ENCODE assay signal across 8 cellular contexts in the genomic region with DNA sequence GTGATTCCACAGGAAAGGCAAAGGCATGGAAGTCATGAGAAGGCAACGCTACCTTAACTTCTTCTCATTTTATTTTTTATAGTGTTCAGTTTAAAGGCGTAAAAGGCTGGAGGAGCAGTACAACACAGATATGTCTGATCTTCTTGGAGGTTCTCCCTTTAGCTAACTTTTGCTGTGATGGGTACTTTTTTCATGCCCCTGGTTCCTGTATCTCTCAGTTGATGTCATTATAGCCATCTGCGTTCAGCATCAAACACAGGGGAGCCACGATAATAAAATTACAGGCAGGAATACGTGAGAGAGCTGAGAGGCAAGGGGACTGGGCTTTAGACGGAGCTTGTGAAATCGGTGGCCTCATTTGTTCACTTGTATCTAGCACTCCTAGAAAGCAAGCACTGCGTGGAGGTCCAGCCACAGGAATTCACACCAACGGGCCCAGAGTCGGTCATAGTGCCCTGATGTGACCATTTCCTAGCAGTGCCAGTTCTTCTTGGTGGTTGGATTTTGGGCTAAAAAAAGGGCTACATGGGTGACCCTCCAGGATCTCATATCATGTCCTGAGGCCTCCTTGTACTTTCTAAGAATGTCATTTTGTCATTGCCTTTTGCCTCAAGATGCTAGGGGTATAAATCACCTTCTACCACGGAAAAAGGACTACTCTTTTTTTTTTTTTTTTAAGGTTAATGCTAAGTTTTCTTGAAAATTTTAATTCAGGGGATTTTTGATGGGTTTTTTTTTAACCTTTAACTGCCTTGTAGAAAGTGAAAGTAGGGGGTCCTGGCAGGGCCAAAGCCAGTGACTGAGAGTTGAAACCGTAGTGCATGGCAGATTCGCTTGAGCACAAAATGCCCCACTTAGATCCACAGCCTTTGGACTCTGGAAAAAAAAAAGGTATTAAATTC.
DNase-seq lines count a peak whose midpoint lies in the region; ATAC-seq, FAIRE-seq and TF ChIP-seq lines count a peak whose summit lies in the region.

No MANE protein-coding gene starts in this region.

- no peak overlapping the region for H3K4me2 ChIP-seq in neuronal stem cell (ENCODE audit: insufficient read depth, low read length, poor library complexity, severe bottlenecking)

- no peak overlapping the region for H2BK15ac ChIP-seq in neuronal stem cell (ENCODE audit: low read length)

- no peak overlapping the region for H3K14ac ChIP-seq in neuronal stem cell (ENCODE audit: low read length)

- intact Hi-C loops in colonic mucosa (cut with DNase I), result no loop called here

- DNase-seq in GM12891 (ENCODE audit: insufficient read length, low spot score) (no peak), GM20000 (ENCODE audit: low spot score) (peak; percentile 47), endodermal cell (no peak), left lobe of liver (ENCODE audit: low spot score) (no peak), colonic mucosa (no peak), neuronal stem cell (ENCODE audit: low spot score) (no peak), NCI-H524 treated with DMSO at 0.1 percent for 48 hours (lab: John Stamatoyannopoulos, UW) (no peak)

- H3K27me3 ChIP-seq in endodermal cell (ENCODE audit: control insufficient read depth, insufficient read depth, low read length, poor library complexity, severe bottlenecking) (no peaks in the 10 kb centered on the region), colonic mucosa (no peaks in the 10 kb centered on the region), neuronal stem cell (ENCODE audit: control insufficient read depth in 3 of 3, insufficient read depth in 3 of 3, low read depth in 1 of 3, low read length in 3 of 3) (no peaks in the 10 kb centered on the region)

- 93 to 99% methylated on average over 9 to 13 of the region's 13 CpGs for WGBS in endodermal cell (ENCODE audit: insufficient coverage in 1 of 2, insufficient read length in 1 of 2), 2 experiments
- no CpG with 5 or more reads among the region's 13 CpGs for WGBS in neuronal stem cell (ENCODE audit: extremely low coverage in 2 of 2, insufficient read length in 2 of 2, insufficient replicate concordance in 1 of 2), 2 donors

- H3K36me3 ChIP-seq in endodermal cell (ENCODE audit: control insufficient read depth, insufficient read depth, low read length) (peaks cover 38% of the 10 kb centered on the region), colonic mucosa (no peaks in the 10 kb centered on the region), neuronal stem cell (replicated peaks in 1 of 2; ENCODE audit: control insufficient read depth in 2 of 2, insufficient read depth in 2 of 2, low read length in 2 of 2) (no peaks in the 10 kb centered on the region)

- H3K23ac ChIP-seq in neuronal stem cell (ENCODE audit: low read depth, low read length, poor library complexity), result no peak overlapping the region

- no peak overlapping the region for H2BK120ac ChIP-seq in neuronal stem cell (ENCODE audit: low read depth, low read length)

- no peak overlapping the region for H2BK12ac ChIP-seq in neuronal stem cell (ENCODE audit: low read length)

- H3K79me1 ChIP-seq in neuronal stem cell (ENCODE audit: low read depth, low read length), result peaks cover 2% of the 10 kb centered on the region

- H3K4me3 ChIP-seq in endodermal cell (ENCODE audit: low read length) (no peak overlapping the region), colonic mucosa (no peak overlapping the region), neuronal stem cell (ENCODE audit: low read length in 2 of 2) (no peak overlapping the region)

- H3K9ac ChIP-seq in endodermal cell (ENCODE audit: extremely low read depth, low read length, poor library complexity, severe bottlenecking) (no peak overlapping the region), colonic mucosa (ENCODE audit: low read depth in 2 of 2, low read length in 2 of 2) (no peak overlapping the region), neuronal stem cell (ENCODE audit: low read depth, low read length, poor library complexity) (no peak overlapping the region)

- FAIRE-seq in GM12891 (lab: Jason Lieb, UNC), result peak; percentile 78

- H3K4me3 Mint-ChIP-seq in endodermal cell, result no peak overlapping the region

- peak; percentile 47 for ATAC-seq in HG03439 (IDR thresholded peaks at IDR 0.05; ENCODE audit: unreplicated experiment)
- ATAC-seq in left lobe of liver, result no peak

- H3K9me3 Mint-ChIP-seq in endodermal cell, result no peaks in the 10 kb centered on the region

- H3K4me1 ChIP-seq in endodermal cell (ENCODE audit: control insufficient read depth, insufficient read depth, low read length), result no peaks in the 10 kb centered on the region
- H3K4me1 ChIP-seq in colonic mucosa, result peaks cover 3% of the 10 kb centered on the region
- peaks cover 4 to 18% of the 10 kb centered on the region in 2 donors for H3K4me1 ChIP-seq in neuronal stem cell (ENCODE audit: control insufficient read depth in 2 of 2, insufficient read depth in 1 of 2, low read depth in 1 of 2, low read length in 2 of 2)

- peak overlapping the region; percentile 67 for H3K27ac Mint-ChIP-seq in endodermal cell

- H3K4me1 Mint-ChIP-seq in endodermal cell, result peaks cover 30% of the 10 kb centered on the region

- H4K91ac ChIP-seq in neuronal stem cell (ENCODE audit: low read depth, low read length, poor library complexity), result no peak overlapping the region

- TF ChIP-seq CTCF in GM20000 (IDR thresholded peaks at IDR 0.05; ENCODE audit: extremely low read depth, missing control alignments), result no peak
- no peak for TF ChIP-seq CTCF in endodermal cell (conservative IDR thresholded peaks at IDR 0.05)
- TF ChIP-seq CTCF in colonic mucosa (IDR thresholded peaks at IDR 0.05), result no peak

- no peak overlapping the region for H3K27ac ChIP-seq in endodermal cell (ENCODE audit: low read depth, low read length)
- no peak overlapping the region for H3K27ac ChIP-seq in colonic mucosa
- H3K27ac ChIP-seq in neuronal stem cell (replicated peaks; ENCODE audit: low read length), result no peak overlapping the region

- H3K36me3 Mint-ChIP-seq in endodermal cell (ENCODE audit: low read depth), result peaks cover 41% of the 10 kb centered on the region

- H2AK5ac ChIP-seq in neuronal stem cell (ENCODE audit: low read depth, low read length), result no peak overlapping the region

- no peak overlapping the region for H3K4ac ChIP-seq in neuronal stem cell (ENCODE audit: low read length)

- H3K9me3 ChIP-seq in endodermal cell (ENCODE audit: control insufficient read depth, low read length), result no peaks in the 10 kb centered on the region
- no peaks in the 10 kb centered on the region for H3K9me3 ChIP-seq in colonic mucosa
- no peaks in the 10 kb centered on the region for H3K9me3 ChIP-seq in neuronal stem cell (replicated peaks in 1 of 2; ENCODE audit: control insufficient read depth in 2 of 2, insufficient read depth in 1 of 2, low read depth in 1 of 2, low read length in 2 of 2)

- H2BK5ac ChIP-seq in neuronal stem cell (ENCODE audit: low read length), result no peak overlapping the region

- no peak overlapping the region for H3K18ac ChIP-seq in neuronal stem cell (ENCODE audit: low read length)

- H2AFZ ChIP-seq in neuronal stem cell (ENCODE audit: low read length), result no peak overlapping the region

- no peaks in the 10 kb centered on the region for H3K27me3 Mint-ChIP-seq in endodermal cell (ENCODE audit: insufficient read depth)

- H4K8ac ChIP-seq in neuronal stem cell (ENCODE audit: low read depth, low read length), result no peak overlapping the region

- no peak for TF ChIP-seq POLR2A in GM12891 (IDR thresholded peaks at IDR 0.05; ENCODE audit: low read depth, low read length)

TF ChIP-seq in GM12891, 5 proteins besides CTCF, POLR2A, EP300 and RAD21:
- TF ChIP-seq POU2F2 (IDR thresholded peaks at IDR 0.05; ENCODE audit: low read depth, low read length), result no peak
- TF ChIP-seq PAX5 (IDR thresholded peaks at IDR 0.05; ENCODE audit: insufficient read depth, low read length, severe bottlenecking), result no peak
- no peak for TF ChIP-seq POLR2AphosphoS5 (IDR thresholded peaks at IDR 0.05; ENCODE audit: low read depth, low read length)
- TF ChIP-seq TAF1 (IDR thresholded peaks at IDR 0.05; ENCODE audit: low read depth, low read length), result no peak
- no peak for TF ChIP-seq SPI1 (IDR thresholded peaks at IDR 0.05; ENCODE audit: low read depth, low read length)
TF ChIP-seq in GM12891: peak in this region for 0.
